Comparison of ENCODE assay signal across 8 cellular contexts in the genomic region with DNA sequence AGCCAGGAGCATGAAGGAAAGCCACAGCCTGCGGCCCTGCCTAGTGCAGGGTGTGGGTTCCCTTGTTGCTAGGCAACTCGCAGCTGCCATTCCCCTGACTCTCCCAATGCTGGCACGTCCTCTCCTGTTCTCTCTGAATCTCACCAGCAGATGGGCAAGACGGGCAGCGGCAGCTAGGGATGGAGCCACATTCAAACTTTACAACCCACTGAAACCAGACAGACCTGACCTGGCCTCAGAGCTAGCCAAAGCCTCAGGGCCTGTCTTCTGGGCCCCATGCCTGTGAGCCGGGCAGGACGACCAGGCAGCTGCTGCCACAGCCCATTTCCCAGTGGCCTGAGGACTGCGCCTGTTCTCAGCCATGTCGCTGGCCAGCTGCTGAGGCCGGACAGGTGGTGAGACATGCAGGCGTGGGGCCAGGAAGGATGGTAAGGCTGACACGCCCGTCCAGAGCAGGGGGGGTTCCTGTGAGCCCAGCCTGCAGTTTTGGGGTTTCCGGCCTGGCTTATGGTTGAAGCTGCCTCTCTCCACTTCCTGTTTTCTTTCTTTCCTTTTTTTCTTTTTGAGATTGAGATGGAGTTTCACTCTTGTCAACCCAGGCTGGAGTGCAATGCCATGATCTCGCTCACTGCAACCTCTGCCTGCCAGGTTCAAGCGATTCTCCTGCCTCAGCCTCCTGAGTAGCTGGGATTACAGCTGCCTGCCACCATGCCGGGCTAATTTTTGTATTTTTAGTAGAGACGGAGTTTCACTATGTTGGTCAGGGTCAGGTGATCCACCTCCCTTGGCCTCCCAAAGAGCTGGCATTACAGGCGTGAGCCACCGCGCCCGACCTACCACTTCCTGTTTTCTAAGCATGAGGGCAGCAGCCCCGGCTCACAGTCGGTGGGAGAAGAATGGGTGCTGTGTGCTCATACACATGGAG. TPM values are rescaled to one million over a fixed set of nuclear protein-coding genes. Genes with fewer than 3 reads are reported as not detected.
DNase-seq lines count a peak whose midpoint lies in the region; ATAC-seq and TF ChIP-seq lines count a peak whose summit lies in the region.

No MANE protein-coding gene starts in this region.

- H3K9me3 ChIP-seq in BLaER1 (no peaks in the 10 kb centered on the region), SU-DHL-6 (ENCODE audit: insufficient read depth, low read length) (no peaks in the 10 kb centered on the region)

- no peaks in the 10 kb centered on the region for H3K9me3 Mint-ChIP-seq in activated naive CD8-positive, alpha-beta T cell treated with anti-CD3 and anti-CD28 coated beads, Interleukin-2, amount 10 ng/mL, durations not matched to agents 7 days and 5 days
- H3K9me3 Mint-ChIP-seq in natural killer cell treated with Interleukin-12 subunit alpha and Interleukin-12 subunit beta and Interleukin-15 and Interleukin-18, amount 100 ng/mL, for 72 hours = no peaks in the 10 kb centered on the region

- peak overlapping the region; percentile 98 for H3K4me3 Mint-ChIP-seq in activated naive CD8-positive, alpha-beta T cell treated with anti-CD3 and anti-CD28 coated beads, Interleukin-2, amount 10 ng/mL, durations not matched to agents 7 days and 5 days
- H3K4me3 Mint-ChIP-seq in natural killer cell treated with Interleukin-12 subunit alpha and Interleukin-12 subunit beta and Interleukin-15 and Interleukin-18, amount 100 ng/mL, for 72 hours = peak overlapping the region; percentile 96

- peaks cover 29% of the 10 kb centered on the region for H3K79me2 ChIP-seq in SU-DHL-6 (ENCODE audit: insufficient read depth, low read length)

- H3K9ac ChIP-seq in BLaER1 (peak overlapping the region; percentile 95), SU-DHL-6 (ENCODE audit: low read length) (peak overlapping the region; percentile 49)

- H3K4me1 ChIP-seq in BLaER1 = peaks cover 62% of the 10 kb centered on the region
- H3K4me1 ChIP-seq in urinary bladder (ENCODE audit: insufficient read depth) = no peaks in the 10 kb centered on the region

- peaks cover 28% of the 10 kb centered on the region for H3F3A ChIP-seq in SU-DHL-6 (ENCODE audit: insufficient read depth)

- H3K36me3 Mint-ChIP-seq in activated naive CD8-positive, alpha-beta T cell treated with anti-CD3 and anti-CD28 coated beads, Interleukin-2, amount 10 ng/mL, durations not matched to agents 7 days and 5 days = peaks cover 55% of the 10 kb centered on the region
- H3K36me3 Mint-ChIP-seq in natural killer cell treated with Interleukin-12 subunit alpha and Interleukin-12 subunit beta and Interleukin-15 and Interleukin-18, amount 100 ng/mL, for 72 hours = no peaks in the 10 kb centered on the region

- H3K27ac ChIP-seq in BLaER1 = peak overlapping the region; percentile 96
- H3K27ac ChIP-seq in SU-DHL-6 (ENCODE audit: low read depth, low read length) = peak overlapping the region; percentile 93
- H3K27ac ChIP-seq in urinary bladder (ENCODE audit: low read depth) = peak overlapping the region; percentile 73

- H3K9me2 ChIP-seq in SU-DHL-6 (replicated peaks; ENCODE audit: insufficient read depth, low read length) = no peaks in the 10 kb centered on the region

- peaks cover 34% of the 10 kb centered on the region for H3K4me1 Mint-ChIP-seq in activated naive CD8-positive, alpha-beta T cell treated with anti-CD3 and anti-CD28 coated beads, Interleukin-2, amount 10 ng/mL, durations not matched to agents 7 days and 5 days
- peaks cover 49 to 52% of the 10 kb centered on the region in 2 donors for H3K4me1 Mint-ChIP-seq in natural killer cell treated with Interleukin-12 subunit alpha and Interleukin-12 subunit beta and Interleukin-15 and Interleukin-18, amount 100 ng/mL, for 72 hours (ENCODE audit: low read depth in 2 of 2)

- H3K36me3 ChIP-seq in BLaER1 = peaks cover 66% of the 10 kb centered on the region
- H3K36me3 ChIP-seq in SU-DHL-6 (ENCODE audit: low read length) = no peaks in the 10 kb centered on the region
- no peaks in the 10 kb centered on the region for H3K36me3 ChIP-seq in urinary bladder (ENCODE audit: insufficient read depth)

- no peak overlapping the region for H2AFZ ChIP-seq in SU-DHL-6 (ENCODE audit: low read depth, low read length, severe bottlenecking)

- H3K4me3 ChIP-seq in BLaER1 (peak overlapping the region; percentile 93), SU-DHL-6 (ENCODE audit: insufficient read depth, low read length, poor library complexity, severe bottlenecking) (peak overlapping the region; percentile 33), urinary bladder (ENCODE audit: low read depth, low read length) (no peak overlapping the region)

- no peaks in the 10 kb centered on the region for H3K27me3 ChIP-seq in BLaER1
- H3K27me3 ChIP-seq in SU-DHL-6 (ENCODE audit: low read length) = no peaks in the 10 kb centered on the region

- ATAC-seq in HG02678 (IDR thresholded peaks at IDR 0.05; ENCODE audit: unreplicated experiment) = peak; percentile 49
- peak; percentile 48 for ATAC-seq in activated naive CD8-positive, alpha-beta T cell treated with anti-CD3 and anti-CD28 coated beads, Interleukin-2, amount 10 ng/mL, durations not matched to agents 7 days and 5 days (ENCODE audit: low read depth)
- ATAC-seq in natural killer cell treated with Interleukin-12 subunit alpha and Interleukin-12 subunit beta and Interleukin-15 and Interleukin-18, amount 100 ng/mL, for 72 hours = peak; percentile 58 to 68
- ATAC-seq in GM21576 (IDR thresholded peaks at IDR 0.05; ENCODE audit: unreplicated experiment) = no peak

- POLR2A ChIA-PET in activated naive CD8-positive, alpha-beta T cell treated with anti-CD3 and anti-CD28 coated beads, Interleukin-2, amount 10 ng/mL, durations not matched to agents 7 days and 5 days (lab: Charles Lee) = interaction anchor here (0.5 to 20.2 kb wide), 13 partner anchors 10 to 568 kb away, joined by 3 to 386 read pairs (median 6); partner anchors contain the start of genes GTPBP1, JOSD1, RPL3 and TOMM22

- H3K27me3 Mint-ChIP-seq in activated naive CD8-positive, alpha-beta T cell treated with anti-CD3 and anti-CD28 coated beads, Interleukin-2, amount 10 ng/mL, durations not matched to agents 7 days and 5 days = no peaks in the 10 kb centered on the region
- no peaks in the 10 kb centered on the region for H3K27me3 Mint-ChIP-seq in natural killer cell treated with Interleukin-12 subunit alpha and Interleukin-12 subunit beta and Interleukin-15 and Interleukin-18, amount 100 ng/mL, for 72 hours

- peak overlapping the region; percentile 99 for H3K27ac Mint-ChIP-seq in activated naive CD8-positive, alpha-beta T cell treated with anti-CD3 and anti-CD28 coated beads, Interleukin-2, amount 10 ng/mL, durations not matched to agents 7 days and 5 days
- H3K27ac Mint-ChIP-seq in natural killer cell treated with Interleukin-12 subunit alpha and Interleukin-12 subunit beta and Interleukin-15 and Interleukin-18, amount 100 ng/mL, for 72 hours = peak overlapping the region; percentile 94 to 97

- H4K20me1 ChIP-seq in BLaER1 (peaks cover 77% of the 10 kb centered on the region), SU-DHL-6 (ENCODE audit: low read depth, low read length) (no peaks in the 10 kb centered on the region)

- DNase-seq in activated naive CD8-positive, alpha-beta T cell treated with anti-CD3 and anti-CD28 coated beads, Interleukin-2, amount 10 ng/mL, durations not matched to agents 7 days and 5 days = peak; percentile 78
- peak; percentile 84 for DNase-seq in natural killer cell treated with Interleukin-12 subunit alpha and Interleukin-12 subunit beta and Interleukin-15 and Interleukin-18, amount 100 ng/mL, for 72 hours (ENCODE audit: low spot score)
- no peak for DNase-seq in foreskin melanocyte

- peak overlapping the region; percentile 96 for H3K4me2 ChIP-seq in BLaER1
- H3K4me2 ChIP-seq in SU-DHL-6 (ENCODE audit: low read depth, low read length, poor library complexity, severe bottlenecking) = peak overlapping the region; percentile 52

- WGBS in urinary bladder = 76% methylated on average over 24 of the region's 24 CpGs

- TF ChIP-seq CTCF in SU-DHL-6 (IDR thresholded peaks at IDR 0.05; ENCODE audit: insufficient read depth, low read length, poor library complexity, severe bottlenecking) = no peak

RNA-seq across cellular contexts. Expression of gene SUN2, which starts 4.1 kb away (rescaled TPM):
- 100 to 1,000 TPM; 607 to 626 TPM for total RNA-seq in activated naive CD8-positive, alpha-beta T cell treated with anti-CD3 and anti-CD28 coated beads, Interleukin-2, amount 10 ng/mL, durations not matched to agents 7 days and 5 days
- 100 to 1,000 TPM; 203 to 215 TPM for total RNA-seq in natural killer cell treated with Interleukin-12 subunit alpha and Interleukin-12 subunit beta and Interleukin-15 and Interleukin-18, amount 100 ng/mL, for 72 hours
- 59.7 TPM for total RNA-seq in urinary bladder
- 271 TPM for polyA plus RNA-seq in urinary bladder

RNA-seq across cellular contexts. Expression of gene DNAL4, which starts 42.3 kb away (rescaled TPM):
- 10 to 100 TPM in 1 of 2 experiments, 1 to 10 TPM in 1; 9.3 to 12.0 TPM for total RNA-seq in activated naive CD8-positive, alpha-beta T cell treated with anti-CD3 and anti-CD28 coated beads, Interleukin-2, amount 10 ng/mL, durations not matched to agents 7 days and 5 days
- 10 to 100 TPM in 1 of 2 donors, 1 to 10 TPM in 1; 9.0 to 11.0 TPM for total RNA-seq in natural killer cell treated with Interleukin-12 subunit alpha and Interleukin-12 subunit beta and Interleukin-15 and Interleukin-18, amount 100 ng/mL, for 72 hours
- total RNA-seq in urinary bladder = 12.4 TPM
- polyA plus RNA-seq in urinary bladder = 21.5 TPM

RNA-seq across cellular contexts. Expression of gene GTPBP1, which starts 45.9 kb away (rescaled TPM):
- 10 to 100 TPM; 98.6 TPM for total RNA-seq in activated naive CD8-positive, alpha-beta T cell treated with anti-CD3 and anti-CD28 coated beads, Interleukin-2, amount 10 ng/mL, durations not matched to agents 7 days and 5 days
- total RNA-seq in natural killer cell treated with Interleukin-12 subunit alpha and Interleukin-12 subunit beta and Interleukin-15 and Interleukin-18, amount 100 ng/mL, for 72 hours = 100 to 1,000 TPM; 135 to 192 TPM
- 30.8 TPM for total RNA-seq in urinary bladder
- polyA plus RNA-seq in urinary bladder = 27.8 TPM

RNA-seq across cellular contexts. Expression of gene JOSD1, which starts 50.9 kb away (rescaled TPM):
- total RNA-seq in activated naive CD8-positive, alpha-beta T cell treated with anti-CD3 and anti-CD28 coated beads, Interleukin-2, amount 10 ng/mL, durations not matched to agents 7 days and 5 days = 10 to 100 TPM; 59.1 to 61.6 TPM
- 10 to 100 TPM; 53.6 to 62.3 TPM for total RNA-seq in natural killer cell treated with Interleukin-12 subunit alpha and Interleukin-12 subunit beta and Interleukin-15 and Interleukin-18, amount 100 ng/mL, for 72 hours
- total RNA-seq in urinary bladder = 40.2 TPM
- polyA plus RNA-seq in urinary bladder = 43.9 TPM
